ENCODE assay signal across 8 cellular contexts in genomic region chr6:159981591-159982245, GRCh38. TPM values are rescaled to one million over a fixed set of nuclear protein-coding genes. Genes with fewer than 3 reads are reported as not detected.
DNase-seq lines count a peak whose midpoint lies in the region; ATAC-seq and TF ChIP-seq lines count a peak whose summit lies in the region.

No MANE protein-coding gene starts in this region.

- no peak overlapping the region for H3K4me3 ChIP-seq in epithelial cell of esophagus (ENCODE audit: low read length)

- H3K27ac ChIP-seq in CD4-positive, alpha-beta T cell (ENCODE audit: low read depth, low read length): peak overlapping the region; percentile 50

- no peaks in the 10 kb centered on the region for H3K27me3 Mint-ChIP-seq in CD4-positive, alpha-beta T cell
- no peaks in the 10 kb centered on the region for H3K27me3 Mint-ChIP-seq in T-helper 1 cell treated with Interleukin-12 subunit alpha and Interleukin-12 subunit beta and Interleukin-4 antibody, amounts not matched to agents 30 μg/mL and 1 μg/mL, for 36 hours (ENCODE audit: low read depth)
- H3K27me3 Mint-ChIP-seq in nephron progenitor cell (ENCODE audit: low read depth, poor library complexity): no peaks in the 10 kb centered on the region

- peak overlapping the region; percentile 84 for H3K27ac Mint-ChIP-seq in CD4-positive, alpha-beta T cell
- H3K27ac Mint-ChIP-seq in T-helper 1 cell treated with Interleukin-12 subunit alpha and Interleukin-12 subunit beta and Interleukin-4 antibody, amounts not matched to agents 30 μg/mL and 1 μg/mL, for 36 hours: peak overlapping the region; percentile 91
- H3K27ac Mint-ChIP-seq in nephron progenitor cell: peak overlapping the region; percentile 76

- no peak for DNase-seq in CD4-positive, alpha-beta T cell
- DNase-seq in epithelial cell of esophagus (ENCODE audit: low read depth) (peak; percentile 44), nephron progenitor cell (no peak), DMS 273 (lab: John Stamatoyannopoulos, UW; ENCODE audit: unreplicated experiment) (no peak), epidermal melanocyte (ENCODE audit: insufficient read length, low spot score) (no peak)

- no peaks in the 10 kb centered on the region for H3K9me3 ChIP-seq in CD4-positive, alpha-beta T cell (ENCODE audit: control insufficient read depth, low read length)

- CTCF ChIA-PET in CD4-positive, alpha-beta T cell (lab: Charles Lee): no interaction called here

- H3K27me3 ChIP-seq in CD4-positive, alpha-beta T cell (ENCODE audit: control insufficient read depth, insufficient read depth, low read length): no peaks in the 10 kb centered on the region

- peak; percentile 66 for ATAC-seq in CD4-positive, alpha-beta T cell (ENCODE audit: poor library complexity)
- peak; percentile 83 for ATAC-seq in HG03175 (IDR thresholded peaks at IDR 0.05; ENCODE audit: unreplicated experiment)

- no peaks in the 10 kb centered on the region for H3K36me3 Mint-ChIP-seq in CD4-positive, alpha-beta T cell (ENCODE audit: low read depth)
- peaks cover 1% of the 10 kb centered on the region for H3K36me3 Mint-ChIP-seq in T-helper 1 cell treated with Interleukin-12 subunit alpha and Interleukin-12 subunit beta and Interleukin-4 antibody, amounts not matched to agents 30 μg/mL and 1 μg/mL, for 36 hours (ENCODE audit: low read depth)
- H3K36me3 Mint-ChIP-seq in nephron progenitor cell (ENCODE audit: low read depth): peaks cover 5% of the 10 kb centered on the region

- peak overlapping the region; percentile 76 for H3K4me3 Mint-ChIP-seq in CD4-positive, alpha-beta T cell
- peak overlapping the region; percentile 75 for H3K4me3 Mint-ChIP-seq in T-helper 1 cell treated with Interleukin-12 subunit alpha and Interleukin-12 subunit beta and Interleukin-4 antibody, amounts not matched to agents 30 μg/mL and 1 μg/mL, for 36 hours
- H3K4me3 Mint-ChIP-seq in nephron progenitor cell: no peak overlapping the region

- H3K9me3 Mint-ChIP-seq in CD4-positive, alpha-beta T cell: no peaks in the 10 kb centered on the region
- no peaks in the 10 kb centered on the region for H3K9me3 Mint-ChIP-seq in T-helper 1 cell treated with Interleukin-12 subunit alpha and Interleukin-12 subunit beta and Interleukin-4 antibody, amounts not matched to agents 30 μg/mL and 1 μg/mL, for 36 hours
- H3K9me3 Mint-ChIP-seq in nephron progenitor cell: no peaks in the 10 kb centered on the region

- TF ChIP-seq CTCF in CD4-positive, alpha-beta T cell (IDR thresholded peaks at IDR 0.05): no peak
- no peak for TF ChIP-seq CTCF in epithelial cell of esophagus (IDR thresholded peaks at IDR 0.05; ENCODE audit: insufficient read depth, low read depth, low read length, missing control alignments)
- TF ChIP-seq CTCF in nephron progenitor cell (IDR thresholded peaks at IDR 0.05): no peak

- POLR2A ChIA-PET in CD4-positive, alpha-beta T cell (lab: Charles Lee): interaction anchor here (0.6 to 4.1 kb wide), 9 partner anchors 9 to 255 kb away, joined by 3 to 32 read pairs (median 5); partner anchors contain the start of genes IGF2R, MRPL18 and WTAP

- TF ChIP-seq POLR2A in GM19193 (IDR thresholded peaks at IDR 0.05; ENCODE audit: extremely low read depth, insufficient read depth, insufficient read length): peak; percentile 51

- intact Hi-C loops in CD4-positive, alpha-beta T cell (cut with DNase I, micrococcal nuclease): loop anchor here in 1 of 2 experiments (5.0 kb wide), 1 partner anchor 36 kb away; no protein-coding TSS in a partner anchor

- peaks cover 91% of the 10 kb centered on the region for H3K4me1 Mint-ChIP-seq in CD4-positive, alpha-beta T cell (ENCODE audit: low read depth)
- H3K4me1 Mint-ChIP-seq in T-helper 1 cell treated with Interleukin-12 subunit alpha and Interleukin-12 subunit beta and Interleukin-4 antibody, amounts not matched to agents 30 μg/mL and 1 μg/mL, for 36 hours (ENCODE audit: low read depth): peaks cover 80% of the 10 kb centered on the region
- H3K4me1 Mint-ChIP-seq in nephron progenitor cell: peaks cover 62% of the 10 kb centered on the region

RNA-seq across cellular contexts. Expression of gene IGF2R, which starts 12.8 kb away (rescaled TPM):
- total RNA-seq in CD4-positive, alpha-beta T cell: 10 to 100 TPM; 43.8 to 46.7 TPM
